In genomic region chr18:14916851-14917250, GRCh38 we compare ENCODE assay signal across 29 cellular contexts.
"Had no signal": no experiment of that assay in that cellular context is flagged by ENCODE, and none has a peak within 500 bp of the region (broad histone marks: within the 10 kb centered on the region; RNA-seq: fewer than 3 reads in every experiment).

No MANE protein-coding gene starts in this region.

- H3K4me3 ChIP-seq: ascending aorta, coronary artery, dorsolateral prefrontal cortex, gastrocnemius medialis had no signal

- H3K36me3 Mint-ChIP-seq: activated naive CD4-positive, alpha-beta T cell treated with anti-CD3 and anti-CD28 coated beads, Interleukin-2, amount 10 ng/mL, durations not matched to agents 7 days and 5 days; activated naive CD4-positive, alpha-beta T cell treated with anti-CD3 and anti-CD28 coated beads, Interleukin-2, amount 50 U/mL, for 72 hours; activated naive CD8-positive, alpha-beta T cell treated with anti-CD3 and anti-CD28 coated beads, Interleukin-2, amount 10 ng/mL, durations not matched to agents 7 days and 5 days; brain had no signal

- H3K4me3 Mint-ChIP-seq: activated CD4-positive, alpha-beta memory T cell treated with anti-CD3 and anti-CD28 coated beads, Interleukin-2, amount 10 ng/mL, durations not matched to agents 7 days and 5 days; activated CD4-positive, alpha-beta T cell treated with anti-CD3 and anti-CD28 coated beads, Interleukin-2, amount 10 ng/mL, durations not matched to agents 7 days and 5 days; activated naive CD4-positive, alpha-beta T cell treated with anti-CD3 and anti-CD28 coated beads, Interleukin-2, amount 10 ng/mL, durations not matched to agents 7 days and 5 days; activated naive CD8-positive, alpha-beta T cell treated with anti-CD3 and anti-CD28 coated beads, Interleukin-2, amount 10 ng/mL, durations not matched to agents 7 days and 5 days; activated T-cell treated with anti-CD3 and anti-CD28 coated beads, Interleukin-2, amount 50 U/mL, for 24 hours; activated T-cell treated with anti-CD3 and anti-CD28 coated beads, Interleukin-2, amount 50 U/mL, for 72 hours; brain; central memory CD8-positive, alpha-beta T cell; dendritic cell treated with granulocyte-macrophage colony-stimulating factor and Interleukin-4, amounts not matched to agents 40 ng/mL and 50 ng/mL, for 4 days; endodermal cell; T-helper 17 cell; WTC11 had no signal

- FAIRE-seq: bronchial epithelial cell had no signal

- DNase-seq: activated CD4-positive, alpha-beta memory T cell treated with anti-CD3 and anti-CD28 coated beads, Interleukin-2, amount 10 ng/mL, durations not matched to agents 7 days and 5 days; activated CD4-positive, alpha-beta T cell treated with anti-CD3 and anti-CD28 coated beads for 1 hour; activated CD4-positive, alpha-beta T cell treated with anti-CD3 and anti-CD28 coated beads for 4 hours; activated CD4-positive, alpha-beta T cell treated with anti-CD3 and anti-CD28 coated beads, Interleukin-2, amount 10 ng/mL, durations not matched to agents 7 days and 5 days; activated CD4-positive, alpha-beta T cell treated with anti-CD3 and anti-CD28 coated beads, Interleukin-2, amount 50 U/mL, for 4 hours; activated CD8-positive, alpha-beta memory T cell treated with anti-CD3 and anti-CD28 coated beads, Interleukin-2, amount 50 U/mL, for 48 hours; activated gamma-delta T cell; activated naive CD4-positive, alpha-beta T cell; activated naive CD4-positive, alpha-beta T cell treated with anti-CD3 and anti-CD28 coated beads, Interleukin-2, amount 10 ng/mL, durations not matched to agents 7 days and 5 days; activated naive CD8-positive, alpha-beta T cell treated with anti-CD3 and anti-CD28 coated beads, Interleukin-2, amount 10 ng/mL, durations not matched to agents 7 days and 5 days; activated T-cell treated with anti-CD3 and anti-CD28 coated beads for 4 hours; activated T-cell treated with anti-CD3 and anti-CD28 coated beads, Interleukin-2, amount 50 U/mL, for 24 hours; activated T-cell treated with anti-CD3 and anti-CD28 coated beads, Interleukin-2, amount 50 U/mL, for 72 hours; dorsolateral prefrontal cortex; effector memory CD4-positive, alpha-beta T cell; endodermal cell; foreskin keratinocyte; gastrocnemius medialis; T-helper 1 cell; T-helper 17 cell had no signal

- H3K9me3 ChIP-seq: ascending aorta, gastrocnemius medialis had no signal

- H3K4me1 ChIP-seq: ascending aorta, foreskin keratinocyte, gastrocnemius medialis had no signal

- H3K27ac Mint-ChIP-seq: activated CD4-positive, alpha-beta memory T cell treated with anti-CD3 and anti-CD28 coated beads, Interleukin-2, amount 10 ng/mL, durations not matched to agents 7 days and 5 days; activated CD4-positive, alpha-beta T cell treated with anti-CD3 and anti-CD28 coated beads, Interleukin-2, amount 10 ng/mL, durations not matched to agents 7 days and 5 days; activated naive CD4-positive, alpha-beta T cell treated with anti-CD3 and anti-CD28 coated beads, Interleukin-2, amount 10 ng/mL, durations not matched to agents 7 days and 5 days; activated naive CD8-positive, alpha-beta T cell treated with anti-CD3 and anti-CD28 coated beads, Interleukin-2, amount 10 ng/mL, durations not matched to agents 7 days and 5 days; activated T-cell treated with anti-CD3 and anti-CD28 coated beads, Interleukin-2, amount 50 U/mL, for 24 hours; activated T-cell treated with anti-CD3 and anti-CD28 coated beads, Interleukin-2, amount 50 U/mL, for 72 hours; brain; dendritic cell treated with granulocyte-macrophage colony-stimulating factor and Interleukin-4, amounts not matched to agents 40 ng/mL and 50 ng/mL, for 4 days; endodermal cell; WTC11 had no signal

- H3K27me3 ChIP-seq: ascending aorta, foreskin keratinocyte, gastrocnemius medialis had no signal

- H3K36me3 ChIP-seq: ascending aorta, gastrocnemius medialis had no signal

- H3K4me1 Mint-ChIP-seq: activated CD4-positive, alpha-beta memory T cell treated with anti-CD3 and anti-CD28 coated beads, Interleukin-2, amount 10 ng/mL, durations not matched to agents 7 days and 5 days; activated CD4-positive, alpha-beta T cell treated with anti-CD3 and anti-CD28 coated beads, Interleukin-2, amount 10 ng/mL, durations not matched to agents 7 days and 5 days; activated naive CD4-positive, alpha-beta T cell treated with anti-CD3 and anti-CD28 coated beads, Interleukin-2, amount 10 ng/mL, durations not matched to agents 7 days and 5 days; activated naive CD8-positive, alpha-beta T cell treated with anti-CD3 and anti-CD28 coated beads, Interleukin-2, amount 10 ng/mL, durations not matched to agents 7 days and 5 days; brain; central memory CD8-positive, alpha-beta T cell; endodermal cell; T-helper 17 cell; WTC11 had no signal

- H3K9me3 Mint-ChIP-seq: activated CD4-positive, alpha-beta memory T cell treated with anti-CD3 and anti-CD28 coated beads, Interleukin-2, amount 10 ng/mL, durations not matched to agents 7 days and 5 days; activated CD4-positive, alpha-beta T cell treated with anti-CD3 and anti-CD28 coated beads, Interleukin-2, amount 10 ng/mL, durations not matched to agents 7 days and 5 days; activated naive CD4-positive, alpha-beta T cell treated with anti-CD3 and anti-CD28 coated beads, Interleukin-2, amount 10 ng/mL, durations not matched to agents 7 days and 5 days; activated naive CD8-positive, alpha-beta T cell treated with anti-CD3 and anti-CD28 coated beads, Interleukin-2, amount 10 ng/mL, durations not matched to agents 7 days and 5 days; activated T-cell treated with anti-CD3 and anti-CD28 coated beads, Interleukin-2, amount 50 U/mL, for 24 hours; activated T-cell treated with anti-CD3 and anti-CD28 coated beads, Interleukin-2, amount 50 U/mL, for 72 hours; central memory CD8-positive, alpha-beta T cell had no signal

- H3K27me3 Mint-ChIP-seq: activated CD4-positive, alpha-beta memory T cell treated with anti-CD3 and anti-CD28 coated beads, Interleukin-2, amount 10 ng/mL, durations not matched to agents 7 days and 5 days; activated CD4-positive, alpha-beta T cell treated with anti-CD3 and anti-CD28 coated beads, Interleukin-2, amount 10 ng/mL, durations not matched to agents 7 days and 5 days; activated naive CD4-positive, alpha-beta T cell treated with anti-CD3 and anti-CD28 coated beads, Interleukin-2, amount 10 ng/mL, durations not matched to agents 7 days and 5 days; activated naive CD8-positive, alpha-beta T cell treated with anti-CD3 and anti-CD28 coated beads, Interleukin-2, amount 10 ng/mL, durations not matched to agents 7 days and 5 days; activated T-cell treated with anti-CD3 and anti-CD28 coated beads, Interleukin-2, amount 50 U/mL, for 24 hours; brain; dendritic cell treated with granulocyte-macrophage colony-stimulating factor and Interleukin-4, amounts not matched to agents 40 ng/mL and 50 ng/mL, for 4 days had no signal

- ATAC-seq: activated naive CD4-positive, alpha-beta T cell treated with anti-CD3 and anti-CD28 coated beads, Interleukin-2, amount 50 U/mL, for 72 hours; activated T-cell treated with anti-CD3 and anti-CD28 coated beads, Interleukin-2, amount 50 U/mL, for 72 hours; esophagus mucosa; foreskin keratinocyte; gastrocnemius medialis; T-helper 17 cell; WTC11 had no signal

- H3K27ac ChIP-seq: ascending aorta, coronary artery, dorsolateral prefrontal cortex, foreskin keratinocyte, gastrocnemius medialis had no signal
